25 cellular contexts compared by ENCODE assay signal in genomic region chr3:172465281-172465680, GRCh38. TPM values are rescaled to one million over a fixed set of nuclear protein-coding genes. Genes with fewer than 3 reads are reported as not detected.
"Had no signal": no experiment of that assay in that cellular context is flagged by ENCODE, and none has a peak within 500 bp of the region (broad histone marks: within the 10 kb centered on the region; RNA-seq: fewer than 3 reads in every experiment).

No MANE protein-coding gene starts in this region.

- ATAC-seq: gastrocnemius medialis, heart right ventricle, left lobe of liver, natural killer cell had no signal

- H3K27ac ChIP-seq: epithelial cell of prostate, esophagus muscularis mucosa, gastrocnemius medialis, heart right ventricle, right atrium auricular region, sigmoid colon had no signal

- DNase-seq: effector memory CD4-positive, alpha-beta T cell; gastrocnemius medialis; heart right ventricle; hypothalamus; islet precursor cell; natural killer cell; sigmoid colon; small intestine; stimulated activated CD4-positive, alpha-beta T cell treated with anti-CD3 and anti-CD28 coated beads, Interleukin-2, amount 100 ng/mL, for 48 hours; stimulated activated naive CD4-positive, alpha-beta T cell treated with Interleukin-2 at 50 U/mL for 16 hours had no signal

- H3K4me3 Mint-ChIP-seq: memory B cell, mesothelial cell of epicardium, natural killer cell, neural crest cell, type B pancreatic cell had no signal

- H3K4me1 Mint-ChIP-seq: memory B cell, natural killer cell, neural crest cell had no signal

- H3K27ac Mint-ChIP-seq: memory B cell, mesothelial cell of epicardium, natural killer cell, type B pancreatic cell had no signal

- H3K9me3 ChIP-seq: esophagus muscularis mucosa, gastrocnemius medialis, heart right ventricle, right atrium auricular region, sigmoid colon had no signal

- H3K27me3 ChIP-seq: esophagus muscularis mucosa, gastrocnemius medialis, heart right ventricle, right atrium auricular region, sigmoid colon had no signal

- H3K36me3 ChIP-seq: esophagus muscularis mucosa, gastrocnemius medialis, heart right ventricle, right atrium auricular region, sigmoid colon had no signal

- H3K36me3 Mint-ChIP-seq: memory B cell, mesothelial cell of epicardium, natural killer cell, type B pancreatic cell had no signal

- H3K9me3 Mint-ChIP-seq: memory B cell, natural killer cell, neural crest cell had no signal

- H3K4me1 ChIP-seq: gastrocnemius medialis, right atrium auricular region, sigmoid colon had no signal

- H3K4me3 ChIP-seq: esophagus muscularis mucosa, gastrocnemius medialis, heart right ventricle, right atrium auricular region, sigmoid colon had no signal

RNA-seq across cellular contexts. Expression of gene GHSR, which starts 17.0 kb away (rescaled TPM):
- total RNA-seq: esophagus muscularis mucosa, fibroblast of villous mesenchyme, gastrocnemius medialis, heart right ventricle, left lobe of liver, lower leg skin, mesothelial cell of epicardium, mucosa of gallbladder, myocyte, neural crest cell, osteocyte, posterior vena cava, right atrium auricular region had no signal
- polyA plus RNA-seq: heart right ventricle, sigmoid colon, small intestine, thymus had no signal

RNA-seq across cellular contexts. Expression of gene TNFSF10, which starts 57.9 kb away (rescaled TPM):
- total RNA-seq: myocyte, neural crest cell, osteocyte had no signal
